Comparison of ENCODE assay signal across 8 cellular contexts in genomic region chr9:109968702-109969450, GRCh38.
DNase-seq lines count a peak whose midpoint lies in the region; ATAC-seq and TF ChIP-seq lines count a peak whose summit lies in the region.

No MANE protein-coding gene starts in this region.

- DNase-seq in CD4-positive, alpha-beta memory T cell = no peak
- DNase-seq in HFF-Myc (ENCODE audit: extremely low read depth, low read depth) (no peak), amniotic epithelial cell (ENCODE audit: low read depth) (peak; percentile 35), left kidney (ENCODE audit: low read depth, low spot score) (peak; percentile 74), PC-9 (no peak), H4 (ENCODE audit: low spot score) (no peak), posterior vena cava (ENCODE audit: low spot score) (no peak)

- intact Hi-C loops in CD4-positive, alpha-beta memory T cell (cut with micrococcal nuclease) = loop anchor here (5.0 kb wide), 2 partner anchors 38 to 78 kb away; no protein-coding TSS in a partner anchor
- intact Hi-C loops in PC-9 (cut with micrococcal nuclease; ENCODE audit: unreplicated experiment) = no loop called here
- intact Hi-C loops in posterior vena cava (cut with DNase I) = no loop called here

- H3K4me2 ChIP-seq in PC-9 = no peak overlapping the region

- no peak overlapping the region for H2AFZ ChIP-seq in PC-9

- CTCF ChIA-PET in CD4-positive, alpha-beta memory T cell (lab: Charles Lee; ENCODE audit: partially characterized antibody) = interaction anchor here (0.7 to 3.7 kb wide), 12 partner anchors 11 to 89 kb away, joined by 3 to 21 read pairs (median 4); no protein-coding TSS in a partner anchor
- CTCF ChIA-PET in PC-9 (lab: Charles Lee) = no interaction called here

- no peaks in the 10 kb centered on the region for H3K9me2 ChIP-seq in PC-9 (ENCODE audit: insufficient read depth)

- H3K27ac ChIP-seq in CD4-positive, alpha-beta memory T cell (ENCODE audit: low read depth, low read length) = peak overlapping the region; percentile 47
- no peak overlapping the region for H3K27ac ChIP-seq in PC-9

- H3K36me3 Mint-ChIP-seq in CD4-positive, alpha-beta memory T cell = no peaks in the 10 kb centered on the region

- H3K27me3 ChIP-seq in CD4-positive, alpha-beta memory T cell (ENCODE audit: insufficient read depth, low read length) = no peaks in the 10 kb centered on the region
- no peaks in the 10 kb centered on the region for H3K27me3 ChIP-seq in PC-9 (ENCODE audit: insufficient read depth, low read depth)

- no peaks in the 10 kb centered on the region for H3K36me3 ChIP-seq in CD4-positive, alpha-beta memory T cell (ENCODE audit: insufficient read depth, low read length)
- H3K36me3 ChIP-seq in PC-9 (ENCODE audit: low read depth) = no peaks in the 10 kb centered on the region

- no peaks in the 10 kb centered on the region for H3F3A ChIP-seq in PC-9 (ENCODE audit: insufficient read depth, low read depth)

- POLR2A ChIA-PET in CD4-positive, alpha-beta memory T cell (lab: Charles Lee; ENCODE audit: partially characterized antibody) = interaction anchor here (0.7 to 2.2 kb wide), 15 partner anchors 9 to 868 kb away, joined by 3 to 15 read pairs (median 6); no protein-coding TSS in a partner anchor
- POLR2A ChIA-PET in PC-9 (lab: Charles Lee; ENCODE audit: unreplicated experiment) = no interaction called here

- no peaks in the 10 kb centered on the region; the same call in 1 of the 2 replicates for H4K20me1 ChIP-seq in PC-9 (ENCODE audit: insufficient read depth)

- no peak for ATAC-seq in HG02610 (IDR thresholded peaks at IDR 0.05; ENCODE audit: unreplicated experiment)

- peaks cover 41% of the 10 kb centered on the region for H3K4me1 ChIP-seq in CD4-positive, alpha-beta memory T cell (ENCODE audit: insufficient read depth, low read length)
- no peaks in the 10 kb centered on the region for H3K4me1 ChIP-seq in PC-9 (replicated peaks; ENCODE audit: insufficient read depth)

- no peak overlapping the region for H3K4me3 ChIP-seq in CD4-positive, alpha-beta memory T cell (ENCODE audit: low read length in 2 of 2)
- H3K4me3 ChIP-seq in HFF-Myc (replicated peaks; ENCODE audit: low read depth, low read length) (no peak overlapping the region), PC-9 (no peak overlapping the region)

- H3K79me2 ChIP-seq in PC-9 (ENCODE audit: low read depth) = no peaks in the 10 kb centered on the region

- no peaks in the 10 kb centered on the region for H3K27me3 Mint-ChIP-seq in CD4-positive, alpha-beta memory T cell

- H3K4me1 Mint-ChIP-seq in CD4-positive, alpha-beta memory T cell = peaks cover 22 to 70% (median 49%) of the 10 kb centered on the region in 4 donors

- peak overlapping the region; percentile 82 to 96 (median 90) for H3K27ac Mint-ChIP-seq in CD4-positive, alpha-beta memory T cell

- H3K4me3 Mint-ChIP-seq in CD4-positive, alpha-beta memory T cell = peak overlapping the region; percentile 10 to 73 (median 54)

- no peaks in the 10 kb centered on the region for H3K9me3 Mint-ChIP-seq in CD4-positive, alpha-beta memory T cell

- no TSS peak for BruUV-seq in PC-9 (replicated peaks; lab: Mats Ljungman, UMichigan)

- peak; percentile 17 for TF ChIP-seq CTCF in HFF-Myc (IDR thresholded peaks at IDR 0.05; ENCODE audit: low read depth, low read length, missing control alignments)
- TF ChIP-seq CTCF in PC-9 (conservative IDR thresholded peaks at IDR 0.05) = no peak

- no peaks in the 10 kb centered on the region for H3K9me3 ChIP-seq in CD4-positive, alpha-beta memory T cell (ENCODE audit: control insufficient read depth in 1 of 2, low read length in 2 of 2)
- no peaks in the 10 kb centered on the region for H3K9me3 ChIP-seq in PC-9 (ENCODE audit: insufficient read depth, low read depth)

Comparison
In these comparisons a context has a peak if more than half of its experiments do, and no peak if none do; other contexts are left out.
1. DNase-seq: peak in amniotic epithelial cell (single experiment) and left kidney (single experiment); none in CD4-positive, alpha-beta memory T cell (0 of 5), HFF-Myc (single experiment), PC-9 (0 of 2), H4 (single experiment) and posterior vena cava (single experiment).